Comparison of ENCODE assay signal across 7 cellular contexts in the genomic region with DNA sequence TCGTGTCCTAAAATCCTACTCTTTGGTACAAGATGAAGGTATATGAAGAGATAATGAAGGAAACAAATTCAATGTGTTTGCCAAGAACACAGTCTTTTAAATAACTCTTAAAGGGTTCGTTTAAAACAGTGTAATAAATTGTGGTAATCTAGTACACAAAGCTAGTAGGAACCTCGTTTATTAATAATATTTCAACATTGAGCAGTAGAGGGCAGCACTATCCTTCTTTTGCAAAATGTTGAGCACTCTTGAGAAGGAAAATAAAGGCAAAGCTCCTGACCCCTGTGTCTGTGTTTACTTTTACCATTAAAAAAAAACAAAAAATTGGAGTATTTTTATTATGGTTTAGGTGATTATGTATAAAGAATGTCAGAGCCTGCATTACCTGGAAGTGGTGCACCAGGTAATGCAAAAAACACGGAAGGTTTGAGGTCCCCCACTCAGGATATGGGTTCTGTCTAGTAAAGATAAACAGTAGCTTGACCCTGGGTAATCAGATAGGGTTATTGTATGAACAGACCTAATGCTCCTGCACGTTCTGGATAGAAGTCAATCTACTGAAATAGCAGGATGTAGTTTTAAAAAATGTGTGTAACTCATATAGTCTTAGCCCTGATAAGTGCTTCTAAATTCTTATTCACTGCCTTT. TPM values are rescaled to one million over a fixed set of nuclear protein-coding genes. Genes with fewer than 3 reads are reported as not detected.
DNase-seq lines count a peak whose midpoint lies in the region; ATAC-seq, FAIRE-seq and TF ChIP-seq lines count a peak whose summit lies in the region.

No MANE protein-coding gene starts in this region.

- no peak overlapping the region for H3K4me3 Mint-ChIP-seq in endodermal cell
- H3K4me3 Mint-ChIP-seq in nephron progenitor cell: no peak overlapping the region

- H3K4me3 ChIP-seq in GM12865 (ENCODE audit: low read depth, low read length) (no peak overlapping the region), endodermal cell (ENCODE audit: low read length) (no peak overlapping the region)

- DNase-seq in GM12865 (ENCODE audit: low read depth): peak; percentile 55
- peak; percentile 34 for DNase-seq in OCI-M2 (lab: John Stamatoyannopoulos, UW; ENCODE audit: unreplicated experiment)
- DNase-seq in endodermal cell: no peak
- DNase-seq in nephron progenitor cell: peak; percentile 12
- DNase-seq in H54 (ENCODE audit: insufficient read length, low spot score): no peak

- FAIRE-seq in H54 (lab: Jason Lieb, UNC): no peak

- peaks cover 18% of the 10 kb centered on the region for H3K4me1 Mint-ChIP-seq in endodermal cell
- peaks cover 11% of the 10 kb centered on the region for H3K4me1 Mint-ChIP-seq in nephron progenitor cell

- TF ChIP-seq POLR2A in H54 (IDR thresholded peaks at IDR 0.05; ENCODE audit: low read depth, low read length): no peak

- peaks cover 8% of the 10 kb centered on the region for H3K4me1 ChIP-seq in endodermal cell (ENCODE audit: control insufficient read depth, insufficient read depth, low read length)

- H3K27me3 ChIP-seq in endodermal cell (ENCODE audit: control insufficient read depth, insufficient read depth, low read length, poor library complexity, severe bottlenecking): peaks cover 42% of the 10 kb centered on the region

- no peaks in the 10 kb centered on the region for H3K9me3 ChIP-seq in endodermal cell (ENCODE audit: control insufficient read depth, low read length)

- H3K36me3 Mint-ChIP-seq in endodermal cell (ENCODE audit: low read depth) (no peaks in the 10 kb centered on the region), nephron progenitor cell (ENCODE audit: low read depth) (peaks cover 5% of the 10 kb centered on the region)

- TF ChIP-seq CTCF in GM12865 (IDR thresholded peaks at IDR 0.05; ENCODE audit: insufficient read depth, low read depth, low read length, missing control alignments): peak; percentile 36
- TF ChIP-seq CTCF in endodermal cell (conservative IDR thresholded peaks at IDR 0.05): peak; percentile 80
- peak; percentile 60 for TF ChIP-seq CTCF in nephron progenitor cell (IDR thresholded peaks at IDR 0.05)

- no peaks in the 10 kb centered on the region for H3K36me3 ChIP-seq in endodermal cell (ENCODE audit: control insufficient read depth, insufficient read depth, low read length)

- 52 to 55% methylated on average over 2 to 5 of the region's 5 CpGs for WGBS in endodermal cell (ENCODE audit: insufficient coverage in 1 of 2, insufficient read length in 1 of 2), 2 experiments

- peaks cover 9% of the 10 kb centered on the region for H3K27me3 Mint-ChIP-seq in endodermal cell (ENCODE audit: insufficient read depth)
- peaks cover 9% of the 10 kb centered on the region for H3K27me3 Mint-ChIP-seq in nephron progenitor cell (ENCODE audit: low read depth, poor library complexity)

- no peak overlapping the region for H3K9ac ChIP-seq in endodermal cell (ENCODE audit: extremely low read depth, low read length, poor library complexity, severe bottlenecking)

- peak; percentile 64 for ATAC-seq in HG03432 (IDR thresholded peaks at IDR 0.05; ENCODE audit: unreplicated experiment)
- no peak for ATAC-seq in HG02571 (IDR thresholded peaks at IDR 0.05; ENCODE audit: unreplicated experiment)

- H3K27ac Mint-ChIP-seq in endodermal cell (no peak overlapping the region), nephron progenitor cell (no peak overlapping the region)

- H3K9me3 Mint-ChIP-seq in endodermal cell (no peaks in the 10 kb centered on the region), nephron progenitor cell (no peaks in the 10 kb centered on the region)

- H3K27ac ChIP-seq in endodermal cell (ENCODE audit: low read depth, low read length): no peak overlapping the region

RNA-seq across cellular contexts. Expression of gene GOT1, which starts 5.7 kb away (rescaled TPM):
- 10 to 100 TPM; 35.1 to 36.5 TPM for total RNA-seq in endodermal cell
- 39.7 TPM for polyA plus RNA-seq in endodermal cell (2013, experiment 1 of 2)
- 35.5 TPM for polyA plus RNA-seq in endodermal cell (2013, experiment 2 of 2)

Comparison
In these comparisons a context has a peak if more than half of its experiments do, and no peak if none do; other contexts are left out.
1. DNase-seq: peak in GM12865 (single experiment), OCI-M2 (single experiment) and nephron progenitor cell (single experiment); none in endodermal cell (single experiment) and H54 (single experiment).
2. Peak in every context shown above with its lines, with median percentiles within 50 percentile points of each other: CTCF ChIP-seq.